ENCODE assay signal across 24 cellular contexts in the genomic region with DNA sequence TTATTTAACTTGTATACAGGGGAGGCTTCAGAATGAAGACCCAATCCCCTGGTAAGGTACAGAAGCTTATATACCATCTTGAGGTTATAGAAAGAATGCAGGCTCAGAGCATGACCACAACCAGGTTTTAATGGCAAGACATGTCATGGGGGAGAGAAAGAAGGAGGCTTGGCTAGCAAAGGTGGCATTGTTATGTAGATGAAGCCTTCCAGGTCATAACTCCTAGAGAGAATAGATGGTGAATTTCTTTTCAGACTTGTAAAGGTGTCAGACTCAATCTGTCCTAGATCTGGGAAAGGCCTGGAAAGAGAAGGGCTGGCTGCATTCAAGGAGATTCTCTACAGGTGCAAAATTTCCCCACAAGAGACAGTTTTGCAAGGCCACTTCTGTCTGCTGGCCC.
"Had no signal": no experiment of that assay in that cellular context is flagged by ENCODE, and none has a peak within 500 bp of the region (broad histone marks: within the 10 kb centered on the region; RNA-seq: fewer than 3 reads in every experiment).

No MANE protein-coding gene starts in this region.

- H3K36me3 ChIP-seq: brain microvascular endothelial cell, ovary, uterus had no signal

- H3K27me3 ChIP-seq: ovary, uterus had no signal

- H3K9me3 Mint-ChIP-seq: activated naive CD4-positive, alpha-beta T cell treated with anti-CD3 and anti-CD28 coated beads for 36 hours; activated naive CD8-positive, alpha-beta T cell treated with anti-CD3 and anti-CD28 coated beads for 36 hours; endodermal cell; mesothelial cell of epicardium; stimulated activated memory B cell treated with anti-CD40 and anti-IgM and Interleukin-4, amounts not matched to agents 10 μg/mL and 1 μg/mL and 100 μg/mL, for 72 hours; stimulated activated naive CD8-positive, alpha-beta T cell treated with anti-CD3 and anti-CD28 coated beads, Interleukin-15, amount 100 ng/mL, for 72 hours; type B pancreatic cell had no signal

- ATAC-seq: activated CD4-positive, CD25-positive, alpha-beta regulatory T cell treated with anti-CD3 and anti-CD28 coated beads, Interleukin-2, amount 50 U/mL, for 24 hours; esophagus mucosa; sciatic nerve; stimulated activated memory B cell treated with anti-CD40 and anti-IgM and Interleukin-4, amounts not matched to agents 10 μg/mL and 1 μg/mL and 100 μg/mL, for 72 hours; stimulated activated naive CD8-positive, alpha-beta T cell treated with anti-CD3 and anti-CD28 coated beads, Interleukin-15, amount 100 ng/mL, for 72 hours had no signal

- H3K36me3 Mint-ChIP-seq: activated naive CD8-positive, alpha-beta T cell treated with anti-CD3 and anti-CD28 coated beads for 36 hours; mesothelial cell of epicardium; naive B cell; stimulated activated memory B cell treated with anti-CD40 and anti-IgM and Interleukin-4, amounts not matched to agents 10 μg/mL and 1 μg/mL and 100 μg/mL, for 72 hours had no signal

- H3K27me3 Mint-ChIP-seq: progenitor cell of endocrine pancreas; stimulated activated memory B cell treated with anti-CD40 and anti-IgM and Interleukin-4, amounts not matched to agents 10 μg/mL and 1 μg/mL and 100 μg/mL, for 72 hours had no signal

- DNase-seq: activated CD4-positive, alpha-beta T cell treated with anti-CD3 and anti-CD28 coated beads for 48 hours; activated CD4-positive, alpha-beta T cell treated with anti-CD3 and anti-CD28 coated beads, Interleukin-2, amount 50 U/mL, for 48 hours; activated CD8-positive, alpha-beta memory T cell treated with anti-CD3 and anti-CD28 coated beads for 24 hours; activated effector memory CD4-positive, alpha-beta T cell treated with anti-CD3 and anti-CD28 coated beads, Interleukin-2, amount 50 U/mL, for 16 hours; activated naive CD4-positive, alpha-beta T cell treated with anti-CD3 and anti-CD28 coated beads for 36 hours; activated naive CD8-positive, alpha-beta T cell treated with anti-CD3 and anti-CD28 coated beads for 36 hours; central memory CD4-positive, alpha-beta T cell; naive B cell; ovary; stimulated activated CD4-positive, alpha-beta T cell treated with anti-CD3 and anti-CD28 coated beads, Interleukin-12 subunit alpha, Interleukin-12 subunit beta, amount 100 ng/mL, for 4 hours; stimulated activated CD4-positive, alpha-beta T cell treated with anti-CD3 and anti-CD28 coated beads, Interleukin-4, amount 100 ng/mL, for 24 hours; stimulated activated naive CD8-positive, alpha-beta T cell treated with anti-CD3 and anti-CD28 coated beads, Interleukin-15, amount 100 ng/mL, for 72 hours; uterus had no signal

- H3K4me1 Mint-ChIP-seq: naive B cell; stimulated activated memory B cell treated with anti-CD40 and anti-IgM and Interleukin-4, amounts not matched to agents 10 μg/mL and 1 μg/mL and 100 μg/mL, for 72 hours; stimulated activated naive CD8-positive, alpha-beta T cell treated with anti-CD3 and anti-CD28 coated beads, Interleukin-15, amount 100 ng/mL, for 72 hours had no signal

- H3K9me3 ChIP-seq: ovary, uterus had no signal

- H3K4me3 Mint-ChIP-seq: activated naive CD4-positive, alpha-beta T cell treated with anti-CD3 and anti-CD28 coated beads for 36 hours; activated naive CD8-positive, alpha-beta T cell treated with anti-CD3 and anti-CD28 coated beads for 36 hours; endodermal cell; mesothelial cell of epicardium; naive B cell; stimulated activated memory B cell treated with anti-CD40 and anti-IgM and Interleukin-4, amounts not matched to agents 10 μg/mL and 1 μg/mL and 100 μg/mL, for 72 hours; stimulated activated naive CD8-positive, alpha-beta T cell treated with anti-CD3 and anti-CD28 coated beads, Interleukin-15, amount 100 ng/mL, for 72 hours; type B pancreatic cell had no signal

- H3K27ac Mint-ChIP-seq: activated naive CD4-positive, alpha-beta T cell treated with anti-CD3 and anti-CD28 coated beads for 36 hours; activated naive CD8-positive, alpha-beta T cell treated with anti-CD3 and anti-CD28 coated beads for 36 hours; endodermal cell; mesothelial cell of epicardium; stimulated activated memory B cell treated with anti-CD40 and anti-IgM and Interleukin-4, amounts not matched to agents 10 μg/mL and 1 μg/mL and 100 μg/mL, for 72 hours; stimulated activated naive CD8-positive, alpha-beta T cell treated with anti-CD3 and anti-CD28 coated beads, Interleukin-15, amount 100 ng/mL, for 72 hours; type B pancreatic cell had no signal

- H3K4me3 ChIP-seq: ovary, skin epidermis, uterus had no signal

- H3K27ac ChIP-seq: brain microvascular endothelial cell, ovary, skin epidermis, uterus, VCaP had no signal
